ENCODE assay signal across 14 cellular contexts in genomic region chr4:155271557-155271956, GRCh38.
DNase-seq lines count a peak whose midpoint lies in the region; ATAC-seq, FAIRE-seq and TF ChIP-seq lines count a peak whose summit lies in the region.
"Had no signal": no experiment of that assay in that cellular context is flagged by ENCODE, and none has a peak within 500 bp of the region (broad histone marks: within the 10 kb centered on the region; RNA-seq: fewer than 3 reads in every experiment).

No MANE protein-coding gene starts in this region.

- in situ Hi-C loops in Caki2 (cut with HindIII; ENCODE audit: low pct_unique_long_range_greater_than_20kb, low sequenced_read_pairs), result no loop called here

- H3K79me2 ChIP-seq in Karpas-422 (ENCODE audit: low read length), result no peaks in the 10 kb centered on the region

- POLR2A ChIA-PET in HEK293 (lab: Yijun Ruan, JAX), result no interaction called here

- H3K36me3 ChIP-seq in HEK293 (ENCODE audit: control insufficient read depth in 2 of 2, insufficient read depth in 1 of 2, low read length in 2 of 2) (no peaks in the 10 kb centered on the region), tibial nerve (no peaks in the 10 kb centered on the region), Karpas-422 (ENCODE audit: insufficient read depth, low read length) (no peaks in the 10 kb centered on the region)

- CTCF ChIA-PET in HEK293 (lab: Yijun Ruan, JAX), result no interaction called here

- H3K27me3 ChIP-seq in tibial nerve (no peaks in the 10 kb centered on the region), Karpas-422 (ENCODE audit: low read length) (no peaks in the 10 kb centered on the region)

- no peak for TF ChIP-seq EP300 in tibial nerve (IDR thresholded peaks at IDR 0.05)

- H4K20me1 ChIP-seq in Karpas-422 (ENCODE audit: insufficient read depth, low read depth, low read length), result no peaks in the 10 kb centered on the region

- no peaks in the 10 kb centered on the region for H3K9me2 ChIP-seq in Karpas-422 (replicated peaks; ENCODE audit: insufficient read depth, low read length)

- WGBS in tibial nerve, 2 donors, result 46 to 47% methylated on average over 1 of the region's 1 CpG

- H3K4me3 ChIP-seq in HEK293 (ENCODE audit: low read depth, low read length) (no peak overlapping the region), tibial nerve (no peak overlapping the region), Karpas-422 (ENCODE audit: low read length) (no peak overlapping the region)
- H3K4me3 ChIP-seq: PC-9, SK-N-MC had no signal

- H3K9me3 ChIP-seq in HEK293 (ENCODE audit: control insufficient read depth, insufficient read depth, low read depth, low read length), result no peaks in the 10 kb centered on the region
- H3K9me3 ChIP-seq in tibial nerve, result peaks cover 0 to 21% (median 3%) of the 10 kb centered on the region in 4 donors
- peaks cover 6% of the 10 kb centered on the region; the same call in 1 of the 2 replicates for H3K9me3 ChIP-seq in Karpas-422 (ENCODE audit: low read length)

- peak; percentile 10 for FAIRE-seq in frontal cortex (lab: Jason Lieb, UNC)

- no peak overlapping the region for H3K9ac ChIP-seq in Karpas-422 (ENCODE audit: low read length)

- TF ChIP-seq CTCF in HEK293 (tag by site-specific recombination; IDR thresholded peaks at IDR 0.05) (no peak), tibial nerve (IDR thresholded peaks at IDR 0.05) (no peak)

- H3K4me2 ChIP-seq in Karpas-422 (ENCODE audit: low read depth, low read length, poor library complexity, severe bottlenecking), result no peak overlapping the region
- H3K4me2 ChIP-seq: PC-9 had no signal

- ATAC-seq in GM21786 (IDR thresholded peaks at IDR 0.05; ENCODE audit: unreplicated experiment), result no peak

- TF ChIP-seq POLR2A in tibial nerve (IDR thresholded peaks at IDR 0.05), result no peak

- H3K4me1 ChIP-seq in HEK293 (ENCODE audit: control insufficient read depth, insufficient read depth, low read length) (no peaks in the 10 kb centered on the region), tibial nerve (no peaks in the 10 kb centered on the region), Karpas-422 (ENCODE audit: low read length) (no peaks in the 10 kb centered on the region)

- H2AFZ ChIP-seq in Karpas-422 (ENCODE audit: low read length), result no peak overlapping the region
- H2AFZ ChIP-seq: PC-9 had no signal

- H3K27ac ChIP-seq in HEK293 (ENCODE audit: extremely low read depth, low read depth, low read length) (no peak overlapping the region), tibial nerve (no peak overlapping the region), Karpas-422 (ENCODE audit: low read length) (no peak overlapping the region)
- H3K27ac ChIP-seq: PC-9, SK-N-MC had no signal

- DNase-seq in Caki2 (ENCODE audit: low read depth) (peak; percentile 0), dermis blood vessel endothelial cell (peak; percentile 1), frontal cortex (ENCODE audit: low spot score in 2 of 2) (no peak), NCI-H446 treated with DMSO at 0.1 percent for 48 hours (lab: John Stamatoyannopoulos, UW) (no peak), tibial nerve (ENCODE audit: low spot score in 2 of 2) (no peak), Karpas-422 (no peak)
- DNase-seq: CD4-positive, CD25-positive, alpha-beta regulatory T cell; NCI-H1417; NCI-H1930; NCI-H69; PC-9 had no signal

TF ChIP-seq in HEK293, 187 proteins besides CTCF, POLR2A, EP300 and RAD21:
- TF ChIP-seq ZNF37A (tag by site-specific recombination; IDR thresholded peaks at IDR 0.05) (no peak), SETDB1 (IDR thresholded peaks at IDR 0.05; ENCODE audit: insufficient read length, low read length) (peak; percentile 45), ZNF133 (tag by site-specific recombination; IDR thresholded peaks at IDR 0.05) (peak; percentile 77)

Comparison
In these comparisons a context has a peak if more than half of its experiments do, and no peak if none do; other contexts are left out.
1. DNase-seq: peak in Caki2 (single experiment) and dermis blood vessel endothelial cell (single experiment); none in frontal cortex (0 of 2), NCI-H446 treated with DMSO at 0.1 percent for 48 hours (single experiment), tibial nerve (0 of 2) and Karpas-422 (single experiment).